Comparison of ENCODE assay signal across 12 cellular contexts in genomic region chr15:70318996-70319465, GRCh38.
DNase-seq lines count a peak whose midpoint lies in the region; ATAC-seq and TF ChIP-seq lines count a peak whose summit lies in the region.
"Had no signal": no experiment of that assay in that cellular context is flagged by ENCODE, and none has a peak within 500 bp of the region (broad histone marks: within the 10 kb centered on the region; RNA-seq: fewer than 3 reads in every experiment).

No MANE protein-coding gene starts in this region.

- no peaks in the 10 kb centered on the region for H3K36me3 ChIP-seq in BE2C
- H3K36me3 ChIP-seq: lower lobe of right lung had no signal

- peaks cover 0 to 6% (median 2%) of the 10 kb centered on the region in 5 experiments for H3K9me3 Mint-ChIP-seq in brain
- peaks cover 3 to 4% of the 10 kb centered on the region in 2 donors for H3K9me3 Mint-ChIP-seq in stimulated activated naive B cell treated with anti-CD40 and anti-IgM and Interleukin-4, amounts not matched to agents 10 μg/mL and 1 μg/mL and 100 μg/mL, for 72 hours
- H3K9me3 Mint-ChIP-seq: activated CD4-positive, alpha-beta T cell treated with anti-CD3 and anti-CD28 coated beads, Interleukin-2, amount 10 ng/mL, durations not matched to agents 7 days and 5 days had no signal

- peak; percentile 34 for ATAC-seq in GM19397 (IDR thresholded peaks at IDR 0.05; ENCODE audit: unreplicated experiment)
- peak; percentile 14 for ATAC-seq in HG03139 (IDR thresholded peaks at IDR 0.05; ENCODE audit: unreplicated experiment)
- peak; percentile 37 to 50 for ATAC-seq in stimulated activated naive B cell treated with anti-CD40 and anti-IgM and Interleukin-4, amounts not matched to agents 10 μg/mL and 1 μg/mL and 100 μg/mL, for 72 hours (replicated peaks)
- no peak for ATAC-seq in left ventricle myocardium superior
- ATAC-seq in Right ventricle myocardium inferior, result no peak
- ATAC-seq: lower lobe of right lung had no signal

- intact Hi-C loops in left ventricle myocardium superior (cut with micrococcal nuclease) (no loop called here), Right ventricle myocardium inferior (cut with DNase I) (no loop called here)

- H3K36me3 Mint-ChIP-seq in brain, result no peaks in the 10 kb centered on the region
- no peaks in the 10 kb centered on the region for H3K36me3 Mint-ChIP-seq in stimulated activated naive B cell treated with anti-CD40 and anti-IgM and Interleukin-4, amounts not matched to agents 10 μg/mL and 1 μg/mL and 100 μg/mL, for 72 hours

- peak overlapping the region in 1 of 5 experiments; percentile 2 for H3K4me3 Mint-ChIP-seq in brain
- H3K4me3 Mint-ChIP-seq in stimulated activated naive B cell treated with anti-CD40 and anti-IgM and Interleukin-4, amounts not matched to agents 10 μg/mL and 1 μg/mL and 100 μg/mL, for 72 hours, result peak overlapping the region; percentile 49 to 54
- H3K4me3 Mint-ChIP-seq: activated CD4-positive, alpha-beta T cell treated with anti-CD3 and anti-CD28 coated beads, Interleukin-2, amount 10 ng/mL, durations not matched to agents 7 days and 5 days had no signal

- peaks cover 18% of the 10 kb centered on the region for H3K27me3 Mint-ChIP-seq in brain
- H3K27me3 Mint-ChIP-seq in stimulated activated naive B cell treated with anti-CD40 and anti-IgM and Interleukin-4, amounts not matched to agents 10 μg/mL and 1 μg/mL and 100 μg/mL, for 72 hours, result peaks cover 0 to 5% of the 10 kb centered on the region in 2 donors

- H3K4me1 ChIP-seq in BE2C, result peaks cover 17% of the 10 kb centered on the region

- DNase-seq in stimulated activated naive B cell treated with anti-CD40 and anti-IgM and Interleukin-4, amounts not matched to agents 10 μg/mL and 1 μg/mL and 100 μg/mL, for 72 hours, result no peak
- no peak for DNase-seq in left ventricle myocardium superior
- no peak for DNase-seq in Right ventricle myocardium inferior (ENCODE audit: missing footprints)
- DNase-seq in stimulated activated naive CD4-positive, alpha-beta T cell treated with Interleukin-2 at 50 U/mL for 16 hours (lab: John Stamatoyannopoulos, UW), result no peak
- no peak for DNase-seq in BE2C
- DNase-seq: activated CD4-positive, alpha-beta T cell treated with anti-CD3 and anti-CD28 coated beads, Interleukin-2, amount 10 ng/mL, durations not matched to agents 7 days and 5 days; lower lobe of right lung; NCI-H1436; stimulated activated CD4-positive, alpha-beta T cell treated with anti-CD3 and anti-CD28 coated beads, Interleukin-4, amount 100 ng/mL, for 4 hours had no signal

- no peak for TF ChIP-seq CTCF in brain (conservative IDR thresholded peaks at IDR 0.05)
- no peak for TF ChIP-seq CTCF in BE2C (IDR thresholded peaks at IDR 0.05; ENCODE audit: low read depth, low read length)

- H3K4me1 Mint-ChIP-seq in brain, result peaks cover 45% of the 10 kb centered on the region
- peaks cover 46 to 67% of the 10 kb centered on the region in 2 donors for H3K4me1 Mint-ChIP-seq in stimulated activated naive B cell treated with anti-CD40 and anti-IgM and Interleukin-4, amounts not matched to agents 10 μg/mL and 1 μg/mL and 100 μg/mL, for 72 hours

- H3K9me3 ChIP-seq in BE2C, result no peaks in the 10 kb centered on the region
- H3K9me3 ChIP-seq: lower lobe of right lung had no signal

- no peaks in the 10 kb centered on the region for H3K27me3 ChIP-seq in BE2C

- H3K27ac Mint-ChIP-seq in brain, result peak overlapping the region in 3 of 5 experiments; percentile 4 to 85 (median 45)
- peak overlapping the region; percentile 60 for H3K27ac Mint-ChIP-seq in stimulated activated naive B cell treated with anti-CD40 and anti-IgM and Interleukin-4, amounts not matched to agents 10 μg/mL and 1 μg/mL and 100 μg/mL, for 72 hours
- H3K27ac Mint-ChIP-seq: activated CD4-positive, alpha-beta T cell treated with anti-CD3 and anti-CD28 coated beads, Interleukin-2, amount 10 ng/mL, durations not matched to agents 7 days and 5 days had no signal

- no peak overlapping the region for H3K4me3 ChIP-seq in BE2C (ENCODE audit: low read depth, low read length)
- H3K4me3 ChIP-seq: lower lobe of right lung had no signal

Comparison
In these comparisons a context has a peak if more than half of its experiments do, and no peak if none do; other contexts are left out.
1. ATAC-seq: peak in GM19397 (single experiment), HG03139 (single experiment) and stimulated activated naive B cell treated with anti-CD40 and anti-IgM and Interleukin-4, amounts not matched to agents 10 μg/mL and 1 μg/mL and 100 μg/mL, for 72 hours (2 of 2); none in left ventricle myocardium superior (single experiment) and Right ventricle myocardium inferior (single experiment).